Comparison of ENCODE assay signal across 8 cellular contexts in the genomic region with DNA sequence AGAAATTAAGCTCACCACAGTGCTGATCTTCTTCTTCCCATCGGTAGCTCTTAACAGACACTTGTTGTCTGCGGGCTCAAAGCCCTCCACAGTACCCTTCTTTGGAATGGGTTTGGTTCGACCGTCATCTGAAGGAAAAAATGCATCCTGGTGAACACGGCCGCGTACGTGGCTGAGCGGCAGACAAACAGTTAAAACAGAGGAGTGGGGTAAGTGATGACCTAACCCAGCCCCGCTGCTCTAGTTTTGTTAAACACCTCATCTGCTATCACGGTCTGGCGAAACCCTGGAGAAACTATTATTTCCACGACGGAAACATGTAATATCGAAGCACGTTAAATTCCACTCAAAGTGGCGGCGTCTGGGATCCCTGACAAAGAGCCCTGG. TPM values are rescaled to one million over a fixed set of nuclear protein-coding genes. Genes with fewer than 3 reads are reported as not detected.
DNase-seq lines count a peak whose midpoint lies in the region; ATAC-seq and TF ChIP-seq lines count a peak whose summit lies in the region.

No MANE protein-coding gene starts in this region.

- CTCF ChIA-PET in activated CD4-positive, alpha-beta memory T cell treated with anti-CD3 and anti-CD28 coated beads for 36 hours (lab: Charles Lee) = interaction anchor here (0.8 to 7.4 kb wide), 10 partner anchors 7 to 255 kb away, joined by 3 to 69 read pairs (median 4); a partner anchor contains a TSS

- H3K27me3 Mint-ChIP-seq in activated CD4-positive, alpha-beta memory T cell treated with anti-CD3 and anti-CD28 coated beads for 36 hours = no peaks in the 10 kb centered on the region

- H3K27me3 ChIP-seq in heart right ventricle = no peaks in the 10 kb centered on the region

- peaks cover 0 to 49% (median 39%) of the 10 kb centered on the region in 9 donors for H3K36me3 ChIP-seq in heart right ventricle

- no peaks in the 10 kb centered on the region for H3K9me3 Mint-ChIP-seq in activated CD4-positive, alpha-beta memory T cell treated with anti-CD3 and anti-CD28 coated beads for 36 hours

- H3K27ac ChIP-seq in heart right ventricle = peak overlapping the region; percentile 77 to 98 (median 95)

- peaks cover 27% of the 10 kb centered on the region for H3K4me1 Mint-ChIP-seq in activated CD4-positive, alpha-beta memory T cell treated with anti-CD3 and anti-CD28 coated beads for 36 hours (ENCODE audit: low read depth)

- no peak for ATAC-seq in heart right ventricle
- ATAC-seq in GM21515 (IDR thresholded peaks at IDR 0.05; ENCODE audit: unreplicated experiment) = no peak
- ATAC-seq in GM21786 (IDR thresholded peaks at IDR 0.05; ENCODE audit: unreplicated experiment) = no peak

- no peaks in the 10 kb centered on the region for H3K9me3 ChIP-seq in heart right ventricle

- H3K4me3 ChIP-seq in heart right ventricle (peak overlapping the region; percentile 49 to 94 (median 78)), skeletal muscle cell (ENCODE audit: low read depth, low read length) (peak overlapping the region; percentile 61)

- peaks cover 37% of the 10 kb centered on the region for H3K36me3 Mint-ChIP-seq in activated CD4-positive, alpha-beta memory T cell treated with anti-CD3 and anti-CD28 coated beads for 36 hours

- POLR2A ChIA-PET in activated CD4-positive, alpha-beta memory T cell treated with anti-CD3 and anti-CD28 coated beads for 36 hours (lab: Charles Lee) = interaction anchor here (0.8 to 3.4 kb wide), 4 partner anchors 9 to 124 kb away, joined by 4 to 12 read pairs (median 7); a partner anchor contains a TSS

- peak overlapping the region; percentile 91 for H3K27ac Mint-ChIP-seq in activated CD4-positive, alpha-beta memory T cell treated with anti-CD3 and anti-CD28 coated beads for 36 hours

- H3K4me1 ChIP-seq in heart right ventricle = peaks cover 5 to 58% (median 33%) of the 10 kb centered on the region in 9 donors

- 1% methylated on average over 18 of the region's 18 CpGs for WGBS in heart right ventricle, 2 donors

- DNase-seq in NCI-H748 (lab: John Stamatoyannopoulos, UW; ENCODE audit: unreplicated experiment) (peak; percentile 43), NCI-H748 treated with DMSO at 0.1 percent for 48 hours (lab: John Stamatoyannopoulos, UW) (no peak), heart right ventricle (no peak), skeletal muscle cell (ENCODE audit: low read depth) (no peak), NCI-H524 treated with DMSO at 0.1 percent for 48 hours (lab: John Stamatoyannopoulos, UW) (no peak)
- peak; percentile 31 for DNase-seq in activated CD4-positive, alpha-beta memory T cell treated with anti-CD3 and anti-CD28 coated beads for 36 hours

- TF ChIP-seq CTCF in heart right ventricle (IDR thresholded peaks at IDR 0.05) = no peak

- intact Hi-C loops in activated CD4-positive, alpha-beta memory T cell treated with anti-CD3 and anti-CD28 coated beads for 36 hours (cut with micrococcal nuclease) = loop anchor here (2.0 to 10.0 kb wide), 2 partner anchors 255 to 353 kb away; a partner anchor contains a TSS
- intact Hi-C loops in heart right ventricle (cut with DNase I) = loop anchor here in 3 of 10 donors (10.0 kb wide), 1 partner anchor 253 kb away; a partner anchor contains a TSS

- H3K4me3 Mint-ChIP-seq in activated CD4-positive, alpha-beta memory T cell treated with anti-CD3 and anti-CD28 coated beads for 36 hours = peak overlapping the region; percentile 98

RNA-seq across cellular contexts. Expression of a gene that starts 0.7 kb away (rescaled TPM):
- total RNA-seq in activated CD4-positive, alpha-beta memory T cell treated with anti-CD3 and anti-CD28 coated beads for 36 hours = 100 to 1,000 TPM; 168 to 170 TPM
- total RNA-seq in heart right ventricle = 100 to 1,000 TPM; 189 to 290 (median 210) TPM
- 100 to 1,000 TPM; 395 to 699 TPM for polyA plus RNA-seq in heart right ventricle

Comparison
In these comparisons a context has a peak if more than half of its experiments do, and no peak if none do; other contexts are left out.
1. DNase-seq: peak in NCI-H748 (single experiment) and activated CD4-positive, alpha-beta memory T cell treated with anti-CD3 and anti-CD28 coated beads for 36 hours (single experiment); none in NCI-H748 treated with DMSO at 0.1 percent for 48 hours (single experiment), heart right ventricle (0 of 2), skeletal muscle cell (single experiment) and NCI-H524 treated with DMSO at 0.1 percent for 48 hours (single experiment).